Comparison of ENCODE assay signal across 9 cellular contexts in the genomic region with DNA sequence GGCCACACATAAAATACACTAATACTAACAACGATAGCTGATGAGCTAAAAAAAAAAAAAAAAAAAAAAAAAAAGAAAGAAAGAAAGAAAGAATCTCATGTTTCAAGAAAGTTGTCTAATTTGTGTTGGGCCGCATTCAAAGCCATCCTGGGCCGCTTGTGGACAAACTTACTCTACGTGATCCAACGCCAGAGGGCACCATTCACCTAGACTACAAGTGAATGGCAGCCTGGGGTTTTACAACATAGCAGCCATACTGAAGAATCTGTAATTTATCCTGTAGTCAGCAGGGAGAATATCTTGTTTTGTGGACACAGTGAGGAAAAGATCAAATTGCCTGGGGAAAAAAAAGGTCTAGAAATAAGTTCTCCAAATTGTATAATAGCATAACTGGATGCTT. TPM values are rescaled to one million over a fixed set of nuclear protein-coding genes. Genes with fewer than 3 reads are reported as not detected.
A peak's percentile ranks its signal among the peaks of the same experiment; 100 is the strongest.
DNase-seq lines count a peak whose midpoint lies in the region; ATAC-seq and TF ChIP-seq lines count a peak whose summit lies in the region.
"Had no signal": no experiment of that assay in that cellular context is flagged by ENCODE, and none has a peak within 500 bp of the region (broad histone marks: within the 10 kb centered on the region; RNA-seq: fewer than 3 reads in every experiment).

No MANE protein-coding gene starts in this region.

- H3K4me3 ChIP-seq in esophagus muscularis mucosa (no peak overlapping the region), neuronal stem cell (ENCODE audit: low read length in 2 of 2) (no peak overlapping the region)

- no peak overlapping the region for H3K27ac ChIP-seq in esophagus muscularis mucosa (replicated peaks in 1 of 4)
- H3K27ac ChIP-seq in neuronal stem cell (replicated peaks; ENCODE audit: low read length), result no peak overlapping the region

- TF ChIP-seq EP300 in esophagus muscularis mucosa (IDR thresholded peaks at IDR 0.05), result no peak

- H3K9ac ChIP-seq in neuronal stem cell (ENCODE audit: low read depth, low read length, poor library complexity), result no peak overlapping the region

- H4K91ac ChIP-seq in neuronal stem cell (ENCODE audit: low read depth, low read length, poor library complexity), result no peak overlapping the region

- H4K8ac ChIP-seq in neuronal stem cell (ENCODE audit: low read depth, low read length), result no peak overlapping the region

- H3K9me3 ChIP-seq in esophagus muscularis mucosa (peaks cover 0 to 18% (median 8%) of the 10 kb centered on the region in 4 donors), neuronal stem cell (replicated peaks in 1 of 2; ENCODE audit: control insufficient read depth in 2 of 2, insufficient read depth in 1 of 2, low read depth in 1 of 2, low read length in 2 of 2) (peaks cover 0 to 1% of the 10 kb centered on the region in 2 donors)

- CTCF ChIA-PET in activated CD8-positive, alpha-beta T cell treated with anti-CD3 and anti-CD28 coated beads, Interleukin-2, amount 10 ng/mL, durations not matched to agents 7 days and 5 days (lab: Charles Lee), result interaction anchor here (1.3 to 7.6 kb wide), 4 partner anchors 13 to 70 kb away, joined by 9 to 108 read pairs (median 11); no protein-coding TSS in a partner anchor

- POLR2A ChIA-PET in activated CD8-positive, alpha-beta T cell treated with anti-CD3 and anti-CD28 coated beads, Interleukin-2, amount 10 ng/mL, durations not matched to agents 7 days and 5 days (lab: Charles Lee), result interaction anchor here (0.8 kb wide), 1 partner anchor 68 kb away, joined by 3 read pairs; no protein-coding TSS in a partner anchor

- no peak overlapping the region for H2BK15ac ChIP-seq in neuronal stem cell (ENCODE audit: low read length)

- peaks cover 10% of the 10 kb centered on the region for H3K9me3 Mint-ChIP-seq in activated CD8-positive, alpha-beta T cell treated with anti-CD3 and anti-CD28 coated beads, Interleukin-2, amount 10 ng/mL, durations not matched to agents 7 days and 5 days (ENCODE audit: insufficient read depth)

- H2BK12ac ChIP-seq in neuronal stem cell (ENCODE audit: low read length), result no peak overlapping the region

- no peak overlapping the region for H3K18ac ChIP-seq in neuronal stem cell (ENCODE audit: low read length)

- H3K4me1 ChIP-seq in esophagus muscularis mucosa (no peaks in the 10 kb centered on the region), neuronal stem cell (ENCODE audit: control insufficient read depth in 2 of 2, insufficient read depth in 1 of 2, low read depth in 1 of 2, low read length in 2 of 2) (peaks cover 0 to 4% of the 10 kb centered on the region in 2 donors)

- peaks cover 4% of the 10 kb centered on the region for H3K36me3 Mint-ChIP-seq in activated CD8-positive, alpha-beta T cell treated with anti-CD3 and anti-CD28 coated beads, Interleukin-2, amount 10 ng/mL, durations not matched to agents 7 days and 5 days (ENCODE audit: low read depth)

- H3K14ac ChIP-seq in neuronal stem cell (ENCODE audit: low read length), result no peak overlapping the region

- H3K4me2 ChIP-seq in neuronal stem cell (ENCODE audit: insufficient read depth, low read length, poor library complexity, severe bottlenecking), result no peak overlapping the region

- H2AFZ ChIP-seq in neuronal stem cell (ENCODE audit: low read length), result no peak overlapping the region

- TF ChIP-seq POLR2A in esophagus muscularis mucosa (IDR thresholded peaks at IDR 0.05; ENCODE audit: low read depth), result no peak

- H3K27me3 Mint-ChIP-seq in activated CD8-positive, alpha-beta T cell treated with anti-CD3 and anti-CD28 coated beads, Interleukin-2, amount 10 ng/mL, durations not matched to agents 7 days and 5 days (ENCODE audit: low read depth), result no peaks in the 10 kb centered on the region
- H3K27me3 Mint-ChIP-seq: IgD-negative memory B cell had no signal

- DNase-seq in CMK (ENCODE audit: low read depth) (peak; percentile 50), NCI-H2107 treated with DMSO at 0.1 percent for 48 hours (lab: John Stamatoyannopoulos, UW; ENCODE audit: unreplicated experiment) (peak; percentile 65), esophagus muscularis mucosa (ENCODE audit: extremely low spot score) (no peak), neuronal stem cell (ENCODE audit: low spot score) (peak; percentile 54), MV-4-11 (lab: John Stamatoyannopoulos, UW) (no peak)
- peak; percentile 74 for DNase-seq in activated CD8-positive, alpha-beta T cell treated with anti-CD3 and anti-CD28 coated beads, Interleukin-2, amount 10 ng/mL, durations not matched to agents 7 days and 5 days

- intact Hi-C loops in esophagus muscularis mucosa (cut with DNase I), result loop anchor here (2.0 kb wide), 1 partner anchor 67 kb away; no protein-coding TSS in a partner anchor

- no peaks in the 10 kb centered on the region for H3K4me1 Mint-ChIP-seq in activated CD8-positive, alpha-beta T cell treated with anti-CD3 and anti-CD28 coated beads, Interleukin-2, amount 10 ng/mL, durations not matched to agents 7 days and 5 days (ENCODE audit: low read depth)
- H3K4me1 Mint-ChIP-seq: IgD-negative memory B cell had no signal

- H3K79me1 ChIP-seq in neuronal stem cell (ENCODE audit: low read depth, low read length), result no peaks in the 10 kb centered on the region

- no peaks in the 10 kb centered on the region for H3K36me3 ChIP-seq in esophagus muscularis mucosa
- no peaks in the 10 kb centered on the region for H3K36me3 ChIP-seq in neuronal stem cell (replicated peaks in 1 of 2; ENCODE audit: control insufficient read depth in 2 of 2, insufficient read depth in 2 of 2, low read length in 2 of 2)

- peak; percentile 32 to 51 (median 45) for TF ChIP-seq CTCF in esophagus muscularis mucosa (IDR thresholded peaks at IDR 0.05)

- H3K4me3 Mint-ChIP-seq in activated CD8-positive, alpha-beta T cell treated with anti-CD3 and anti-CD28 coated beads, Interleukin-2, amount 10 ng/mL, durations not matched to agents 7 days and 5 days, result no peak overlapping the region
- H3K4me3 Mint-ChIP-seq: IgD-negative memory B cell had no signal

- WGBS in esophagus muscularis mucosa, result 35% methylated on average over 5 of the region's 5 CpGs
- no CpG with 5 or more reads among the region's 5 CpGs for WGBS in neuronal stem cell (ENCODE audit: extremely low coverage in 2 of 2, insufficient read length in 2 of 2, insufficient replicate concordance in 1 of 2), 2 donors

- H2BK120ac ChIP-seq in neuronal stem cell (ENCODE audit: low read depth, low read length), result no peak overlapping the region

- no peak overlapping the region for H3K4ac ChIP-seq in neuronal stem cell (ENCODE audit: low read length)

- H3K23ac ChIP-seq in neuronal stem cell (ENCODE audit: low read depth, low read length, poor library complexity), result no peak overlapping the region

- H3K27me3 ChIP-seq in esophagus muscularis mucosa (no peaks in the 10 kb centered on the region), neuronal stem cell (ENCODE audit: control insufficient read depth in 3 of 3, insufficient read depth in 3 of 3, low read depth in 1 of 3, low read length in 3 of 3) (peaks cover 0 to 3% (median 0%) of the 10 kb centered on the region in 3 experiments)

- peak; percentile 70 for ATAC-seq in GM21381 (IDR thresholded peaks at IDR 0.05; ENCODE audit: unreplicated experiment)
- ATAC-seq in activated CD8-positive, alpha-beta T cell treated with anti-CD3 and anti-CD28 coated beads, Interleukin-2, amount 10 ng/mL, durations not matched to agents 7 days and 5 days, result peak; percentile 75
- no peak for ATAC-seq in HG02610 (IDR thresholded peaks at IDR 0.05; ENCODE audit: unreplicated experiment)

- H3K27ac Mint-ChIP-seq in activated CD8-positive, alpha-beta T cell treated with anti-CD3 and anti-CD28 coated beads, Interleukin-2, amount 10 ng/mL, durations not matched to agents 7 days and 5 days, result no peak overlapping the region
- H3K27ac Mint-ChIP-seq: IgD-negative memory B cell had no signal

- no peak overlapping the region for H2AK5ac ChIP-seq in neuronal stem cell (ENCODE audit: low read depth, low read length)

- H2BK5ac ChIP-seq in neuronal stem cell (ENCODE audit: low read length), result no peak overlapping the region

RNA-seq across cellular contexts. Expression of gene CYP2J2, which starts 47.0 kb away (rescaled TPM):
- 1 to 10 TPM; 2.7 to 3.1 TPM for total RNA-seq in activated CD8-positive, alpha-beta T cell treated with anti-CD3 and anti-CD28 coated beads, Interleukin-2, amount 10 ng/mL, durations not matched to agents 7 days and 5 days
- total RNA-seq in esophagus muscularis mucosa, result under 1 TPM in 3 of 4 donors, not detected in 1; 0.17 to 0.42 (median 0.26) TPM
- polyA plus RNA-seq in neuronal stem cell (2013, experiment 1 of 2), result 0.25 TPM
- 0.30 TPM for polyA plus RNA-seq in neuronal stem cell (2013, experiment 2 of 2)

Comparison
In these comparisons a context has a peak if more than half of its experiments do, and no peak if none do; other contexts are left out.
1. DNase-seq: peak in CMK (single experiment), NCI-H2107 treated with DMSO at 0.1 percent for 48 hours (single experiment), activated CD8-positive, alpha-beta T cell treated with anti-CD3 and anti-CD28 coated beads, Interleukin-2, amount 10 ng/mL, durations not matched to agents 7 days and 5 days (single experiment) and neuronal stem cell (single experiment); none in esophagus muscularis mucosa (single experiment) and MV-4-11 (single experiment).